Comparison of ENCODE assay signal across 1 cellular context in genomic region chr5:162068412-162068811, GRCh38.
TF ChIP-seq lines count a peak whose summit lies in the region.

No MANE protein-coding gene starts in this region.

TF ChIP-seq in WTC11, 78 proteins besides CTCF, POLR2A, EP300 and RAD21 (continued from another document and continues in another):
- TF ChIP-seq, protein P1, sequence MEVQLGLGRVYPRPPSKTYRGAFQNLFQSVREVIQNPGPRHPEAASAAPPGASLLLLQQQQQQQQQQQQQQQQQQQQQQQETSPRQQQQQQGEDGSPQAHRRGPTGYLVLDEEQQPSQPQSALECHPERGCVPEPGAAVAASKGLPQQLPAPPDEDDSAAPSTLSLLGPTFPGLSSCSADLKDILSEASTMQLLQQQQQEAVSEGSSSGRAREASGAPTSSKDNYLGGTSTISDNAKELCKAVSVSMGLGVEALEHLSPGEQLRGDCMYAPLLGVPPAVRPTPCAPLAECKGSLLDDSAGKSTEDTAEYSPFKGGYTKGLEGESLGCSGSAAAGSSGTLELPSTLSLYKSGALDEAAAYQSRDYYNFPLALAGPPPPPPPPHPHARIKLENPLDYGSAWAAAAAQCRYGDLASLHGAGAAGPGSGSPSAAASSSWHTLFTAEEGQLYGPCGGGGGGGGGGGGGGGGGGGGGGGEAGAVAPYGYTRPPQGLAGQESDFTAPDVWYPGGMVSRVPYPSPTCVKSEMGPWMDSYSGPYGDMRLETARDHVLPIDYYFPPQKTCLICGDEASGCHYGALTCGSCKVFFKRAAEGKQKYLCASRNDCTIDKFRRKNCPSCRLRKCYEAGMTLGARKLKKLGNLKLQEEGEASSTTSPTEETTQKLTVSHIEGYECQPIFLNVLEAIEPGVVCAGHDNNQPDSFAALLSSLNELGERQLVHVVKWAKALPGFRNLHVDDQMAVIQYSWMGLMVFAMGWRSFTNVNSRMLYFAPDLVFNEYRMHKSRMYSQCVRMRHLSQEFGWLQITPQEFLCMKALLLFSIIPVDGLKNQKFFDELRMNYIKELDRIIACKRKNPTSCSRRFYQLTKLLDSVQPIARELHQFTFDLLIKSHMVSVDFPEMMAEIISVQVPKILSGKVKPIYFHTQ (CRISPR knock-in tag; IDR thresholded peaks at IDR 0.05), result no peak
- TF ChIP-seq JAZF1 (CRISPR knock-in tag; IDR thresholded peaks at IDR 0.05) (no peak), ZNF219 (CRISPR knock-in tag; IDR thresholded peaks at IDR 0.05; ENCODE audit: borderline replicate concordance) (no peak), USF2 (CRISPR knock-in tag; IDR thresholded peaks at IDR 0.05) (peak; percentile 31; the same call in 1 of the 2 replicates), IRF2 (CRISPR knock-in tag; IDR thresholded peaks at IDR 0.05; ENCODE audit: borderline replicate concordance, low read depth) (no peak), NR1H2 (CRISPR knock-in tag; IDR thresholded peaks at IDR 0.05) (no peak), FOXK1 (CRISPR knock-in tag; IDR thresholded peaks at IDR 0.05) (peak; percentile 93), ATF1 (CRISPR knock-in tag; IDR thresholded peaks at IDR 0.05) (no peak), CBFB (CRISPR knock-in tag; IDR thresholded peaks at IDR 0.05; ENCODE audit: low read depth) (0 out of 2 replicates have a peak, but pooled peaks have one; percentile 66), OVOL2 (CRISPR knock-in tag; IDR thresholded peaks at IDR 0.05; ENCODE audit: borderline replicate concordance) (no peak), ZNF138 (CRISPR knock-in tag; conservative IDR thresholded peaks at IDR 0.05) (peak; percentile 80; the same call in 1 of the 2 replicates), E2F5 (CRISPR knock-in tag; IDR thresholded peaks at IDR 0.05) (no peak), GTF2I (CRISPR knock-in tag; conservative IDR thresholded peaks at IDR 0.05) (no peak), TEAD1 (CRISPR knock-in tag; IDR thresholded peaks at IDR 0.05) (peak; percentile 86), ZMAT4 (CRISPR knock-in tag; IDR thresholded peaks at IDR 0.05) (no peak), NFATC4 (CRISPR knock-in tag; IDR thresholded peaks at IDR 0.05) (no peak), EMX1 (CRISPR knock-in tag; IDR thresholded peaks at IDR 0.05) (no peak), ZNF317 (CRISPR knock-in tag; IDR thresholded peaks at IDR 0.05; ENCODE audit: borderline replicate concordance, low read depth) (no peak), E2F4 (CRISPR knock-in tag; IDR thresholded peaks at IDR 0.05; ENCODE audit: borderline replicate concordance, low read depth) (0 out of 2 replicates have a peak, but pooled peaks have one; percentile 46), FOXP1 (CRISPR knock-in tag; IDR thresholded peaks at IDR 0.05; ENCODE audit: borderline replicate concordance) (peak; percentile 83), CREM (CRISPR knock-in tag; IDR thresholded peaks at IDR 0.05) (peak; percentile 69; the same call in 1 of the 2 replicates), JUN (CRISPR knock-in tag; IDR thresholded peaks at IDR 0.05) (no peak), GRHL2 (CRISPR knock-in tag; IDR thresholded peaks at IDR 0.05; ENCODE audit: insufficient replicate concordance, severe bottlenecking) (no peak), ZNF281 (CRISPR knock-in tag; IDR thresholded peaks at IDR 0.05) (peak; percentile 89; the same call in 1 of the 2 replicates), ZNF232 (CRISPR knock-in tag; IDR thresholded peaks at IDR 0.05) (peak; percentile 93), NR3C1 (CRISPR knock-in tag; conservative IDR thresholded peaks at IDR 0.05; ENCODE audit: low read depth) (peak; percentile 85; the same call in 1 of the 2 replicates), SMAD4 (CRISPR knock-in tag; IDR thresholded peaks at IDR 0.05) (0 out of 2 replicates have a peak, but pooled peaks have one; percentile 52), NFYB (CRISPR knock-in tag; conservative IDR thresholded peaks at IDR 0.05; ENCODE audit: low read depth) (0 out of 2 replicates have a peak, but pooled peaks have one; percentile 25)
- TF ChIP-seq, protein P2, sequence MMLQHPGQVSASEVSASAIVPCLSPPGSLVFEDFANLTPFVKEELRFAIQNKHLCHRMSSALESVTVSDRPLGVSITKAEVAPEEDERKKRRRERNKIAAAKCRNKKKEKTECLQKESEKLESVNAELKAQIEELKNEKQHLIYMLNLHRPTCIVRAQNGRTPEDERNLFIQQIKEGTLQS (CRISPR knock-in tag; conservative IDR thresholded peaks at IDR 0.05), result no peak
- TF ChIP-seq, protein P3, sequence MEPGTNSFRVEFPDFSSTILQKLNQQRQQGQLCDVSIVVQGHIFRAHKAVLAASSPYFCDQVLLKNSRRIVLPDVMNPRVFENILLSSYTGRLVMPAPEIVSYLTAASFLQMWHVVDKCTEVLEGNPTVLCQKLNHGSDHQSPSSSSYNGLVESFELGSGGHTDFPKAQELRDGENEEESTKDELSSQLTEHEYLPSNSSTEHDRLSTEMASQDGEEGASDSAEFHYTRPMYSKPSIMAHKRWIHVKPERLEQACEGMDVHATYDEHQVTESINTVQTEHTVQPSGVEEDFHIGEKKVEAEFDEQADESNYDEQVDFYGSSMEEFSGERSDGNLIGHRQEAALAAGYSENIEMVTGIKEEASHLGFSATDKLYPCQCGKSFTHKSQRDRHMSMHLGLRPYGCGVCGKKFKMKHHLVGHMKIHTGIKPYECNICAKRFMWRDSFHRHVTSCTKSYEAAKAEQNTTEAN (CRISPR knock-in tag; IDR thresholded peaks at IDR 0.05), result peak; percentile 87; the same call in 1 of the 2 replicates
- TF ChIP-seq, protein P4, sequence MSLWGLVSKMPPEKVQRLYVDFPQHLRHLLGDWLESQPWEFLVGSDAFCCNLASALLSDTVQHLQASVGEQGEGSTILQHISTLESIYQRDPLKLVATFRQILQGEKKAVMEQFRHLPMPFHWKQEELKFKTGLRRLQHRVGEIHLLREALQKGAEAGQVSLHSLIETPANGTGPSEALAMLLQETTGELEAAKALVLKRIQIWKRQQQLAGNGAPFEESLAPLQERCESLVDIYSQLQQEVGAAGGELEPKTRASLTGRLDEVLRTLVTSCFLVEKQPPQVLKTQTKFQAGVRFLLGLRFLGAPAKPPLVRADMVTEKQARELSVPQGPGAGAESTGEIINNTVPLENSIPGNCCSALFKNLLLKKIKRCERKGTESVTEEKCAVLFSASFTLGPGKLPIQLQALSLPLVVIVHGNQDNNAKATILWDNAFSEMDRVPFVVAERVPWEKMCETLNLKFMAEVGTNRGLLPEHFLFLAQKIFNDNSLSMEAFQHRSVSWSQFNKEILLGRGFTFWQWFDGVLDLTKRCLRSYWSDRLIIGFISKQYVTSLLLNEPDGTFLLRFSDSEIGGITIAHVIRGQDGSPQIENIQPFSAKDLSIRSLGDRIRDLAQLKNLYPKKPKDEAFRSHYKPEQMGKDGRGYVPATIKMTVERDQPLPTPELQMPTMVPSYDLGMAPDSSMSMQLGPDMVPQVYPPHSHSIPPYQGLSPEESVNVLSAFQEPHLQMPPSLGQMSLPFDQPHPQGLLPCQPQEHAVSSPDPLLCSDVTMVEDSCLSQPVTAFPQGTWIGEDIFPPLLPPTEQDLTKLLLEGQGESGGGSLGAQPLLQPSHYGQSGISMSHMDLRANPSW (CRISPR knock-in tag; conservative IDR thresholded peaks at IDR 0.05; ENCODE audit: low read depth), result no peak
- TF ChIP-seq, protein P5, sequence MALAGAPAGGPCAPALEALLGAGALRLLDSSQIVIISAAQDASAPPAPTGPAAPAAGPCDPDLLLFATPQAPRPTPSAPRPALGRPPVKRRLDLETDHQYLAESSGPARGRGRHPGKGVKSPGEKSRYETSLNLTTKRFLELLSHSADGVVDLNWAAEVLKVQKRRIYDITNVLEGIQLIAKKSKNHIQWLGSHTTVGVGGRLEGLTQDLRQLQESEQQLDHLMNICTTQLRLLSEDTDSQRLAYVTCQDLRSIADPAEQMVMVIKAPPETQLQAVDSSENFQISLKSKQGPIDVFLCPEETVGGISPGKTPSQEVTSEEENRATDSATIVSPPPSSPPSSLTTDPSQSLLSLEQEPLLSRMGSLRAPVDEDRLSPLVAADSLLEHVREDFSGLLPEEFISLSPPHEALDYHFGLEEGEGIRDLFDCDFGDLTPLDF (CRISPR knock-in tag; IDR thresholded peaks at IDR 0.05), result no peak
- TF ChIP-seq, protein P6, sequence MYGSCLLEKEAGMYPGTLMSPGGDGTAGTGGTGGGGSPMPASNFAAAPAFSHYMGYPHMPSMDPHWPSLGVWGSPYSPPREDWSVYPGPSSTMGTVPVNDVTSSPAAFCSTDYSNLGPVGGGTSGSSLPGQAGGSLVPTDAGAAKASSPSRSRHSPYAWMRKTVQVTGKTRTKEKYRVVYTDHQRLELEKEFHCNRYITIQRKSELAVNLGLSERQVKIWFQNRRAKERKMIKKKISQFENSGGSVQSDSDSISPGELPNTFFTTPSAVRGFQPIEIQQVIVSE (CRISPR knock-in tag; IDR thresholded peaks at IDR 0.05; ENCODE audit: borderline replicate concordance), result no peak
- TF ChIP-seq, protein P7, sequence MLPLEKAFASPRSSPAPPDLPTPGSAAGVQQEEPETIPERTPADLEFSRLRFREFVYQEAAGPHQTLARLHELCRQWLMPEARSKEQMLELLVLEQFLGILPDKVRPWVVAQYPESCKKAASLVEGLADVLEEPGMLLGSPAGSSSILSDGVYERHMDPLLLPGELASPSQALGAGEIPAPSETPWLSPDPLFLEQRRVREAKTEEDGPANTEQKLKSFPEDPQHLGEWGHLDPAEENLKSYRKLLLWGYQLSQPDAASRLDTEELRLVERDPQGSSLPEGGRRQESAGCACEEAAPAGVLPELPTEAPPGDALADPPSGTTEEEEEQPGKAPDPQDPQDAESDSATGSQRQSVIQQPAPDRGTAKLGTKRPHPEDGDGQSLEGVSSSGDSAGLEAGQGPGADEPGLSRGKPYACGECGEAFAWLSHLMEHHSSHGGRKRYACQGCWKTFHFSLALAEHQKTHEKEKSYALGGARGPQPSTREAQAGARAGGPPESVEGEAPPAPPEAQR (CRISPR knock-in tag; IDR thresholded peaks at IDR 0.05), result no peak
- TF ChIP-seq, protein P8, sequence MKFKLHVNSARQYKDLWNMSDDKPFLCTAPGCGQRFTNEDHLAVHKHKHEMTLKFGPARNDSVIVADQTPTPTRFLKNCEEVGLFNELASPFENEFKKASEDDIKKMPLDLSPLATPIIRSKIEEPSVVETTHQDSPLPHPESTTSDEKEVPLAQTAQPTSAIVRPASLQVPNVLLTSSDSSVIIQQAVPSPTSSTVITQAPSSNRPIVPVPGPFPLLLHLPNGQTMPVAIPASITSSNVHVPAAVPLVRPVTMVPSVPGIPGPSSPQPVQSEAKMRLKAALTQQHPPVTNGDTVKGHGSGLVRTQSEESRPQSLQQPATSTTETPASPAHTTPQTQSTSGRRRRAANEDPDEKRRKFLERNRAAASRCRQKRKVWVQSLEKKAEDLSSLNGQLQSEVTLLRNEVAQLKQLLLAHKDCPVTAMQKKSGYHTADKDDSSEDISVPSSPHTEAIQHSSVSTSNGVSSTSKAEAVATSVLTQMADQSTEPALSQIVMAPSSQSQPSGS (CRISPR knock-in tag; IDR thresholded peaks at IDR 0.05; ENCODE audit: borderline replicate concordance, low read depth), result no peak
- TF ChIP-seq, protein P9, sequence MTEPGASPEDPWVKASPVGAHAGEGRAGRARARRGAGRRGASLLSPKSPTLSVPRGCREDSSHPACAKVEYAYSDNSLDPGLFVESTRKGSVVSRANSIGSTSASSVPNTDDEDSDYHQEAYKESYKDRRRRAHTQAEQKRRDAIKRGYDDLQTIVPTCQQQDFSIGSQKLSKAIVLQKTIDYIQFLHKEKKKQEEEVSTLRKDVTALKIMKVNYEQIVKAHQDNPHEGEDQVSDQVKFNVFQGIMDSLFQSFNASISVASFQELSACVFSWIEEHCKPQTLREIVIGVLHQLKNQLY (CRISPR knock-in tag; IDR thresholded peaks at IDR 0.05), result no peak
- TF ChIP-seq, protein P10, sequence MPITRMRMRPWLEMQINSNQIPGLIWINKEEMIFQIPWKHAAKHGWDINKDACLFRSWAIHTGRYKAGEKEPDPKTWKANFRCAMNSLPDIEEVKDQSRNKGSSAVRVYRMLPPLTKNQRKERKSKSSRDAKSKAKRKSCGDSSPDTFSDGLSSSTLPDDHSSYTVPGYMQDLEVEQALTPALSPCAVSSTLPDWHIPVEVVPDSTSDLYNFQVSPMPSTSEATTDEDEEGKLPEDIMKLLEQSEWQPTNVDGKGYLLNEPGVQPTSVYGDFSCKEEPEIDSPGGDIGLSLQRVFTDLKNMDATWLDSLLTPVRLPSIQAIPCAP (CRISPR knock-in tag; IDR thresholded peaks at IDR 0.05), result no peak
